30 cellular contexts compared by ENCODE assay signal in the genomic region with DNA sequence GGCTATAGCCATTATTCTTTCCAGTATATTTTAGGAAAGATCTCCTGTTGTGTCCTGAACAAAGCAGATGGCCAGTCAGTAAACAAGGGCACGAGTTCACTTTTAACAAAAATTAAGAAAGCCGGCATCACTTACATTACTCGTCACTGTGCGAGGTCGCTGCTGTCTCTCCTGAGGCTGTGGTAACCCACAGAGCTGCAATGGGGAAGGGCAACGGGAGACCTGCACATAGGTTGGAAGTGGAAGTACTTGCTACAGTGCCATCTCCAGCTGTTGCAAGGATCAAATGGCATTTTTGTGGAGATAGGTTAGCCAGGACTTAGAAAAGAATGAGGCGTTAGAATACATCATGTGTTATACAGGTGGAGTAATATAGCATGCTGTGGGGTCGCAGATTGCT.
DNase-seq lines count a peak whose midpoint lies in the region; TF ChIP-seq lines count a peak whose summit lies in the region.
"Had no signal": no experiment of that assay in that cellular context is flagged by ENCODE, and none has a peak within 500 bp of the region (broad histone marks: within the 10 kb centered on the region; RNA-seq: fewer than 3 reads in every experiment).

No MANE protein-coding gene starts in this region.

- peaks cover 8% of the 10 kb centered on the region for H3K36me3 Mint-ChIP-seq in activated naive CD4-positive, alpha-beta T cell treated with anti-CD3 and anti-CD28 coated beads, Interleukin-2, amount 50 U/mL, for 24 hours
- H3K36me3 Mint-ChIP-seq in Caco-2 (ENCODE audit: insufficient read depth, unreplicated experiment), result peaks cover under 1% of the 10 kb centered on the region
- H3K36me3 Mint-ChIP-seq in chondrocyte (ENCODE audit: low read depth), result peaks cover 4% of the 10 kb centered on the region

- no peak for TF ChIP-seq CTCF in Caco-2 (IDR thresholded peaks at IDR 0.05; ENCODE audit: insufficient read depth in 1 of 2, low read depth in 1 of 2, low read length in 1 of 2, severe bottlenecking in 1 of 2, unreplicated experiment in 1 of 2)
- TF ChIP-seq CTCF in chondrocyte (IDR thresholded peaks at IDR 0.05), result no peak

- H3K27me3 Mint-ChIP-seq in activated naive CD4-positive, alpha-beta T cell treated with anti-CD3 and anti-CD28 coated beads, Interleukin-2, amount 50 U/mL, for 24 hours, result no peaks in the 10 kb centered on the region
- H3K27me3 Mint-ChIP-seq in Caco-2 (ENCODE audit: insufficient read depth, unreplicated experiment), result no peaks in the 10 kb centered on the region
- no peaks in the 10 kb centered on the region for H3K27me3 Mint-ChIP-seq in chondrocyte (ENCODE audit: low read depth)
- H3K27me3 Mint-ChIP-seq: activated CD4-positive, alpha-beta T cell treated with anti-CD3 and anti-CD28 coated beads for 36 hours; activated naive CD4-positive, alpha-beta T cell treated with anti-CD3 and anti-CD28 coated beads, Interleukin-2, amount 10 ng/mL, durations not matched to agents 7 days and 5 days had no signal

- DNase-seq in activated naive CD4-positive, alpha-beta T cell treated with anti-CD3 and anti-CD28 coated beads, Interleukin-2, amount 50 U/mL, for 16 hours, result no peak
- DNase-seq in NCI-H2171 treated with DMSO at 0.1 percent for 48 hours (lab: John Stamatoyannopoulos, UW) (peak; percentile 67), NCI-H2107 (lab: John Stamatoyannopoulos, UW) (no peak), GF-D8 (lab: John Stamatoyannopoulos, UW) (no peak), Caco-2 (no peak), chondrocyte (ENCODE audit: low spot score) (no peak)
- DNase-seq: activated CD4-positive, alpha-beta T cell treated with anti-CD3 and anti-CD28 coated beads for 36 hours; activated CD8-positive, alpha-beta T cell treated with anti-CD3 and anti-CD28 coated beads, Interleukin-2, amount 10 ng/mL, durations not matched to agents 7 days and 5 days; activated naive CD4-positive, alpha-beta T cell treated with anti-CD3 and anti-CD28 coated beads, Interleukin-2, amount 10 ng/mL, durations not matched to agents 7 days and 5 days; AML-193; amygdala; COR-L47; DMS79 treated with DMSO at 0.1 percent for 48 hours; GM23248; hippocampal formation; left colon; mammary epithelial cell; NCI-H1048; NK-92 treated with Interleukin-12 subunit alpha and Interleukin-12 subunit beta, amount 100 ng/mL, for 24 hours; pancreas; PC-3; retina; stimulated activated naive CD4-positive, alpha-beta T cell; upper lobe of right lung had no signal

- H3K27ac Mint-ChIP-seq in activated naive CD4-positive, alpha-beta T cell treated with anti-CD3 and anti-CD28 coated beads, Interleukin-2, amount 50 U/mL, for 24 hours, result peak overlapping the region; percentile 83
- H3K27ac Mint-ChIP-seq in Caco-2 (ENCODE audit: unreplicated experiment) (no peak overlapping the region), chondrocyte (ENCODE audit: unreplicated experiment) (no peak overlapping the region)
- H3K27ac Mint-ChIP-seq: activated CD4-positive, alpha-beta T cell treated with anti-CD3 and anti-CD28 coated beads for 36 hours; activated CD8-positive, alpha-beta T cell treated with anti-CD3 and anti-CD28 coated beads, Interleukin-2, amount 10 ng/mL, durations not matched to agents 7 days and 5 days; activated naive CD4-positive, alpha-beta T cell treated with anti-CD3 and anti-CD28 coated beads, Interleukin-2, amount 10 ng/mL, durations not matched to agents 7 days and 5 days; T-helper 2 cell treated with Interferon-gamma antibody and Interleukin-4, amounts not matched to agents 5 μg/mL and 100 μg/mL, for 36 hours had no signal

- no TSS peak for BruUV-seq in Caco-2 (replicated peaks; lab: Mats Ljungman, UMichigan)

- intact Hi-C loops in Caco-2 (cut with micrococcal nuclease; ENCODE audit: unreplicated experiment), result no loop called here

- peak overlapping the region; percentile 21 to 60 for H3K27ac ChIP-seq in esophagus (ENCODE audit: low read depth in 2 of 2, low read length in 1 of 2)
- H3K27ac ChIP-seq: A549, GM23248, upper lobe of right lung had no signal

- H3K4me3 Mint-ChIP-seq in activated naive CD4-positive, alpha-beta T cell treated with anti-CD3 and anti-CD28 coated beads, Interleukin-2, amount 50 U/mL, for 24 hours, result no peak overlapping the region
- H3K4me3 Mint-ChIP-seq in Caco-2 (ENCODE audit: unreplicated experiment), result no peak overlapping the region
- no peak overlapping the region for H3K4me3 Mint-ChIP-seq in chondrocyte (ENCODE audit: unreplicated experiment)
- H3K4me3 Mint-ChIP-seq: activated CD4-positive, alpha-beta T cell treated with anti-CD3 and anti-CD28 coated beads for 36 hours; activated CD8-positive, alpha-beta T cell treated with anti-CD3 and anti-CD28 coated beads, Interleukin-2, amount 10 ng/mL, durations not matched to agents 7 days and 5 days; activated naive CD4-positive, alpha-beta T cell treated with anti-CD3 and anti-CD28 coated beads, Interleukin-2, amount 10 ng/mL, durations not matched to agents 7 days and 5 days; neural crest cell; T-helper 2 cell treated with Interferon-gamma antibody and Interleukin-4, amounts not matched to agents 5 μg/mL and 100 μg/mL, for 36 hours had no signal

- H3K9me3 Mint-ChIP-seq in activated naive CD4-positive, alpha-beta T cell treated with anti-CD3 and anti-CD28 coated beads, Interleukin-2, amount 50 U/mL, for 24 hours, result no peaks in the 10 kb centered on the region
- H3K9me3 Mint-ChIP-seq in Caco-2 (ENCODE audit: unreplicated experiment) (no peaks in the 10 kb centered on the region), chondrocyte (ENCODE audit: low read depth) (no peaks in the 10 kb centered on the region)
- H3K9me3 Mint-ChIP-seq: activated naive CD4-positive, alpha-beta T cell treated with anti-CD3 and anti-CD28 coated beads, Interleukin-2, amount 10 ng/mL, durations not matched to agents 7 days and 5 days; neural crest cell; T-helper 2 cell treated with Interferon-gamma antibody and Interleukin-4, amounts not matched to agents 5 μg/mL and 100 μg/mL, for 36 hours had no signal

- 84 to 85% methylated on average over 8 of the region's 8 CpGs for WGBS in esophagus, 2 donors

- H3K4me1 ChIP-seq in esophagus (ENCODE audit: control insufficient read depth in 2 of 2, insufficient read depth in 2 of 2, low read length in 1 of 2), result peaks cover 0 to 10% of the 10 kb centered on the region in 2 donors
- peaks cover 17% of the 10 kb centered on the region for H3K4me1 ChIP-seq in Caco-2

- CTCF ChIA-PET in Caco-2 (lab: Charles Lee), result no interaction called here

- POLR2A ChIA-PET in Caco-2 (lab: Charles Lee), result no interaction called here

- H3K27me3 ChIP-seq in esophagus (ENCODE audit: control insufficient read depth in 1 of 2, insufficient read depth in 2 of 2, low read length in 2 of 2) (no peaks in the 10 kb centered on the region), Caco-2 (replicated peaks; ENCODE audit: control insufficient read depth, insufficient read depth, low read length) (no peaks in the 10 kb centered on the region)
- H3K27me3 ChIP-seq: pancreas, upper lobe of right lung had no signal

- H3K9me3 ChIP-seq in esophagus (ENCODE audit: control insufficient read depth in 2 of 2, insufficient read depth in 1 of 2, low read depth in 1 of 2, low read length in 1 of 2), result no peaks in the 10 kb centered on the region
- no peaks in the 10 kb centered on the region for H3K9me3 ChIP-seq in Caco-2
- H3K9me3 ChIP-seq: A549, pancreas, upper lobe of right lung had no signal

- H3K36me3 ChIP-seq in esophagus (ENCODE audit: control insufficient read depth in 2 of 2, insufficient read depth in 2 of 2, low read length in 1 of 2) (peaks cover 2 to 3% of the 10 kb centered on the region in 2 donors), Caco-2 (ENCODE audit: control insufficient read depth, insufficient read depth, low read length) (no peaks in the 10 kb centered on the region; the same call in 1 of the 2 replicates)

- H3K4me3 ChIP-seq in esophagus (ENCODE audit: low read depth in 1 of 2, low read length in 2 of 2) (no peak overlapping the region), Caco-2 (ENCODE audit: low read depth, low read length) (no peak overlapping the region)
- H3K4me3 ChIP-seq: A549, GM23248, pancreas, skin epidermis, upper lobe of right lung had no signal

- H3K4me1 Mint-ChIP-seq in activated naive CD4-positive, alpha-beta T cell treated with anti-CD3 and anti-CD28 coated beads, Interleukin-2, amount 50 U/mL, for 24 hours, result peaks cover 32% of the 10 kb centered on the region
- peaks cover 9% of the 10 kb centered on the region for H3K4me1 Mint-ChIP-seq in Caco-2 (ENCODE audit: low read depth, unreplicated experiment)
- peaks cover 30% of the 10 kb centered on the region for H3K4me1 Mint-ChIP-seq in chondrocyte (ENCODE audit: low read depth)
